In genomic region chr19:15199652-15200574, GRCh38 we compare ENCODE assay signal across 7 cellular contexts. TPM values are rescaled to one million over a fixed set of nuclear protein-coding genes. Genes with fewer than 3 reads are reported as not detected.
DNase-seq lines count a peak whose midpoint lies in the region; ATAC-seq and TF ChIP-seq lines count a peak whose summit lies in the region.

No MANE protein-coding gene starts in this region.

- no peaks in the 10 kb centered on the region for H3K27me3 ChIP-seq in iPS-18a (ENCODE audit: control insufficient read depth, insufficient read depth, low read length)
- H3K27me3 ChIP-seq in stomach, result peaks cover 0 to 83% (median 30%) of the 10 kb centered on the region in 3 donors

- peaks cover 15% of the 10 kb centered on the region for H3K4me1 Mint-ChIP-seq in HFFc6 (ENCODE audit: low read depth)
- peaks cover 18% of the 10 kb centered on the region for H3K4me1 Mint-ChIP-seq in activated naive CD8-positive, alpha-beta T cell treated with anti-CD3 and anti-CD28 coated beads, Interleukin-2, amount 50 U/mL, for 24 hours

- H3K27ac ChIP-seq in iPS-18a (ENCODE audit: low read length) (peak overlapping the region; percentile 47), stomach (peak overlapping the region; percentile 16 to 77 (median 65))

- H3K4me3 Mint-ChIP-seq in HFFc6, result peak overlapping the region; percentile 66
- peak overlapping the region; percentile 18 for H3K4me3 Mint-ChIP-seq in activated naive CD8-positive, alpha-beta T cell treated with anti-CD3 and anti-CD28 coated beads, Interleukin-2, amount 50 U/mL, for 24 hours

- no peaks in the 10 kb centered on the region for H3K9me3 Mint-ChIP-seq in HFFc6
- H3K9me3 Mint-ChIP-seq in activated naive CD8-positive, alpha-beta T cell treated with anti-CD3 and anti-CD28 coated beads, Interleukin-2, amount 50 U/mL, for 24 hours, result no peaks in the 10 kb centered on the region

- H3K4me3 ChIP-seq in iPS-18a (ENCODE audit: low read length), result peak overlapping the region; percentile 89
- peak overlapping the region; percentile 40 to 60 (median 48) for H3K4me3 ChIP-seq in stomach

- H3K9me3 ChIP-seq in iPS-18a (ENCODE audit: control insufficient read depth, low read depth, low read length), result no peaks in the 10 kb centered on the region
- no peaks in the 10 kb centered on the region for H3K9me3 ChIP-seq in stomach

- no peaks in the 10 kb centered on the region for H3K36me3 Mint-ChIP-seq in HFFc6 (ENCODE audit: low read depth)
- no peaks in the 10 kb centered on the region for H3K36me3 Mint-ChIP-seq in activated naive CD8-positive, alpha-beta T cell treated with anti-CD3 and anti-CD28 coated beads, Interleukin-2, amount 50 U/mL, for 24 hours (ENCODE audit: low read depth)

- DNase-seq in HFFc6 (no peak), stomach (no peak), posterior vena cava (ENCODE audit: low spot score) (no peak)
- DNase-seq in activated naive CD8-positive, alpha-beta T cell treated with anti-CD3 and anti-CD28 coated beads, Interleukin-2, amount 50 U/mL, for 24 hours, result no peak
- DNase-seq in activated effector memory CD4-positive, alpha-beta T cell treated with anti-CD3 and anti-CD28 coated beads, Interleukin-2, amount 50 U/mL, for 16 hours, result no peak

- ATAC-seq in activated naive CD8-positive, alpha-beta T cell treated with anti-CD3 and anti-CD28 coated beads, Interleukin-2, amount 50 U/mL, for 24 hours, result no peak
- ATAC-seq in GM19463 (IDR thresholded peaks at IDR 0.05; ENCODE audit: unreplicated experiment), result no peak

- H3K36me3 ChIP-seq in iPS-18a (ENCODE audit: control insufficient read depth, low read depth, low read length) (peaks cover 14% of the 10 kb centered on the region), stomach (no peaks in the 10 kb centered on the region)

- H3K4me1 ChIP-seq in iPS-18a (ENCODE audit: control insufficient read depth, low read depth, low read length) (peaks cover 12% of the 10 kb centered on the region), stomach (peaks cover 28 to 49% (median 40%) of the 10 kb centered on the region in 4 donors)

- H3K27ac Mint-ChIP-seq in HFFc6, result no peak overlapping the region
- H3K27ac Mint-ChIP-seq in activated naive CD8-positive, alpha-beta T cell treated with anti-CD3 and anti-CD28 coated beads, Interleukin-2, amount 50 U/mL, for 24 hours, result no peak overlapping the region

- no peak for TF ChIP-seq CTCF in HFFc6 (IDR thresholded peaks at IDR 0.05)
- TF ChIP-seq CTCF in stomach (IDR thresholded peaks at IDR 0.05), result no peak

- intact Hi-C loops in stomach (cut with DNase I; ENCODE audit: low total_unique reads), result no loop called here
- intact Hi-C loops in posterior vena cava (cut with DNase I), result loop anchor here in 1 of 2 donors (5.0 kb wide), 1 partner anchor 47 kb away; no protein-coding TSS in a partner anchor

- WGBS in stomach, 5 donors, result 1 to 5% (median 4%) methylated on average over 14 to 77 of the region's 83 CpGs

- H3K9ac ChIP-seq in iPS-18a (ENCODE audit: low read length), result peak overlapping the region; percentile 78

- H3K27me3 Mint-ChIP-seq in HFFc6 (ENCODE audit: insufficient read depth), result peaks cover 8% of the 10 kb centered on the region
- H3K27me3 Mint-ChIP-seq in activated naive CD8-positive, alpha-beta T cell treated with anti-CD3 and anti-CD28 coated beads, Interleukin-2, amount 50 U/mL, for 24 hours, result peaks cover 55% of the 10 kb centered on the region

- TF ChIP-seq EP300 in stomach (IDR thresholded peaks at IDR 0.05), result no peak

- TF ChIP-seq POLR2A in stomach (IDR thresholded peaks at IDR 0.05), result no peak

RNA-seq across cellular contexts. Expression of gene NOTCH3, which starts 0.9 kb away (rescaled TPM):
- total RNA-seq in HFFc6 (2021; fragmentation: NEBNext Ultra II Directional; extraction: Animal tissue kit (Norgen Biotek cat#: 25700)), result 10 to 100 TPM in 4 of 6 experiments, 1 to 10 TPM in 2; 3.4 to 18.0 (median 13.1) TPM
- total RNA-seq in stomach (10 to 100 TPM; 22.5 to 54.5 (median 24.4) TPM), posterior vena cava (100 to 1,000 TPM; 164 to 165 TPM)
- 10 to 100 TPM in 1 of 3 donors, 1 to 10 TPM in 2; 1.2 to 12.6 (median 2.2) TPM for polyA plus RNA-seq in stomach

RNA-seq across cellular contexts. Expression of gene EPHX3, which starts 32.3 kb away (rescaled TPM):
- total RNA-seq in HFFc6 (2021; fragmentation: NEBNext Ultra II Directional; extraction: Animal tissue kit (Norgen Biotek cat#: 25700)), result under 1 TPM in 3 of 6 experiments, not detected in 3; 0.13 to 0.37 (median 0.14) TPM
- 1 to 10 TPM in 2 of 5 donors, not detected in 3; 1.1 to 4.2 TPM for total RNA-seq in stomach
- polyA plus RNA-seq in stomach, result 10 to 100 TPM in 1 of 3 donors, under 1 TPM in 1, not detected in 1; 0.31 to 12.8 TPM
- total RNA-seq in posterior vena cava, result under 1 TPM; 0.48 to 0.51 TPM
